ENCODE assay signal across 1 cellular context in genomic region chr14:88841741-88842140, GRCh38.
TF ChIP-seq lines count a peak whose summit lies in the region.

No MANE protein-coding gene starts in this region.

TF ChIP-seq in A549, 52 proteins besides CTCF, POLR2A, EP300 and RAD21 (continued from another document):
- TF ChIP-seq, protein P1, sequence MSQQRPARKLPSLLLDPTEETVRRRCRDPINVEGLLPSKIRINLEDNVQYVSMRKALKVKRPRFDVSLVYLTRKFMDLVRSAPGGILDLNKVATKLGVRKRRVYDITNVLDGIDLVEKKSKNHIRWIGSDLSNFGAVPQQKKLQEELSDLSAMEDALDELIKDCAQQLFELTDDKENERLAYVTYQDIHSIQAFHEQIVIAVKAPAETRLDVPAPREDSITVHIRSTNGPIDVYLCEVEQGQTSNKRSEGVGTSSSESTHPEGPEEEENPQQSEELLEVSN (IDR thresholded peaks at IDR 0.05; ENCODE audit: borderline replicate concordance, low read depth): no peak
- TF ChIP-seq CBX8 (IDR thresholded peaks at IDR 0.05) (no peak), CEBPB (IDR thresholded peaks at IDR 0.05) (no peak), KDM5A (IDR thresholded peaks at IDR 0.05) (no peak), RARB (CRISPR knock-in tag; IDR thresholded peaks at IDR 0.05) (no peak), HEYL (CRISPR knock-in tag; IDR thresholded peaks at IDR 0.05) (no peak)
